In genomic region chr1:25116832-25117231, GRCh38 we compare ENCODE assay signal across 5 cellular contexts.
"Had no signal": no experiment of that assay in that cellular context is flagged by ENCODE, and none has a peak within 500 bp of the region (broad histone marks: within the 10 kb centered on the region; RNA-seq: fewer than 3 reads in every experiment).

No MANE protein-coding gene starts in this region.

- H3K4me2 ChIP-seq: KMS-11 had no signal

- DNase-seq: IMR-90, KG1 had no signal

- H3K9ac ChIP-seq: KMS-11 had no signal

- H3K27ac ChIP-seq: HL-60, KMS-11 had no signal

- FAIRE-seq: HTR-8/SVneo had no signal
